ENCODE assay signal across 21 cellular contexts in the genomic region with DNA sequence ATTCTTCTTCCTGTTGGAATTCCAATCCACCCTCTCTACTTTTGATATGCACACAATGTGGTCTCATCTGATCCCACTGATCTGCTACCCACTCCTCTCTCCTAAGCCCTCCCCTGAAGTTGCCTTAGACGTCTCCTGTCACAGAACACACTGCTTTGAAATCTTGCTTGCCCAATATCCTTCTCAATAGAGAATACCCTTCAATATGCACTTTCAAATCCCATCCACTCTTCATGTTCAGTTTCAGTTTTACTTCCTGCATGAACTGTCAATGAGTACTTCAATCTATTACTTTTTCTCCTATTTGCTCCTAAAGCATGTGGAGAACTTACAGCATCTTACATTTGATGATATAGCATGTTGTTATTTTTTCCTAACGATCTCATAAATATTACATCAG.
A peak's percentile ranks its signal among the peaks of the same experiment; 100 is the strongest.
DNase-seq lines count a peak whose midpoint lies in the region; ATAC-seq, FAIRE-seq and TF ChIP-seq lines count a peak whose summit lies in the region.
"Had no signal": no experiment of that assay in that cellular context is flagged by ENCODE, and none has a peak within 500 bp of the region (broad histone marks: within the 10 kb centered on the region; RNA-seq: fewer than 3 reads in every experiment).

No MANE protein-coding gene starts in this region.

- H3K9ac ChIP-seq in HepG2 (ENCODE audit: insufficient read depth, low read depth, low read length), result no peak overlapping the region
- H3K9ac ChIP-seq: BLaER1 treated with 17β-estradiol and CSF1 and Interleukin-3, amounts not matched to agents 10 nM and 100 nM had no signal

- no peaks in the 10 kb centered on the region for H3K27me3 ChIP-seq in CD8-positive, alpha-beta memory T cell (ENCODE audit: insufficient read depth, low read length, poor library complexity, severe bottlenecking)
- no peaks in the 10 kb centered on the region for H3K27me3 ChIP-seq in HepG2 (ENCODE audit: control insufficient read depth in 1 of 2, insufficient read depth in 2 of 2, low read length in 2 of 2)
- H3K27me3 ChIP-seq: BLaER1 treated with 17β-estradiol and CSF1 and Interleukin-3, amounts not matched to agents 10 nM and 100 nM; MG63; transverse colon had no signal

- ATAC-seq in GM21529 (IDR thresholded peaks at IDR 0.05; ENCODE audit: unreplicated experiment) (peak; percentile 45), HepG2 (no peak)
- ATAC-seq: Panc1; stimulated activated effector memory CD8-positive, alpha-beta T cell treated with anti-CD3 and anti-CD28 coated beads, Interleukin-12 subunit alpha, Interleukin-12 subunit beta, amount 100 ng/mL, for 72 hours had no signal

- TF ChIP-seq RAD21 in HepG2 (CRISPR knock-in tag; IDR thresholded peaks at IDR 0.05), result no peak

- no peaks in the 10 kb centered on the region for H4K20me1 ChIP-seq in HepG2 (ENCODE audit: insufficient read depth, low read length)
- H4K20me1 ChIP-seq: BLaER1 treated with 17β-estradiol and CSF1 and Interleukin-3, amounts not matched to agents 10 nM and 100 nM had no signal

- no peak for DNase-seq in CD8-positive, alpha-beta memory T cell
- DNase-seq in SIG-M5 (lab: John Stamatoyannopoulos, UW), result peak; percentile 10
- DNase-seq in HepG2 (ENCODE audit: low spot score), result no peak
- DNase-seq in germinal center (ENCODE audit: low spot score), result no peak
- no peak for DNase-seq in NCI-H82 treated with DMSO at 0.1 percent for 48 hours (lab: John Stamatoyannopoulos, UW; ENCODE audit: unreplicated experiment)
- DNase-seq in lower leg skin (ENCODE audit: low spot score in 2 of 2), result no peak
- DNase-seq: activated CD4-positive, alpha-beta memory T cell treated with anti-CD3 and anti-CD28 coated beads, Interleukin-2, amount 10 ng/mL, durations not matched to agents 7 days and 5 days; activated effector memory CD4-positive, alpha-beta T cell treated with Interleukin-2 at 50 U/mL for 16 hours; DMS53; HFFc6; hypothalamus; MG63; NCI-H2107; stimulated activated CD4-positive, alpha-beta T cell treated with anti-CD3 and anti-CD28 coated beads, Interleukin-12 subunit alpha, Interleukin-12 subunit beta, amount 100 ng/mL, for 4 hours; transverse colon had no signal

- no peak overlapping the region for H2AFZ ChIP-seq in HepG2 (ENCODE audit: low read length)

- peak overlapping the region in 6 of 8 donors; percentile 0 to 24 (median 10) for H3K27ac Mint-ChIP-seq in CD8-positive, alpha-beta memory T cell
- H3K27ac Mint-ChIP-seq: activated CD4-positive, alpha-beta memory T cell treated with anti-CD3 and anti-CD28 coated beads, Interleukin-2, amount 10 ng/mL, durations not matched to agents 7 days and 5 days; HFFc6; stimulated activated effector memory CD8-positive, alpha-beta T cell treated with anti-CD3 and anti-CD28 coated beads, Interleukin-12 subunit alpha, Interleukin-12 subunit beta, amount 100 ng/mL, for 72 hours had no signal

- no peak overlapping the region for H3K4me3 Mint-ChIP-seq in CD8-positive, alpha-beta memory T cell
- H3K4me3 Mint-ChIP-seq: activated CD4-positive, alpha-beta memory T cell treated with anti-CD3 and anti-CD28 coated beads, Interleukin-2, amount 10 ng/mL, durations not matched to agents 7 days and 5 days; HFFc6; stimulated activated effector memory CD8-positive, alpha-beta T cell treated with anti-CD3 and anti-CD28 coated beads, Interleukin-12 subunit alpha, Interleukin-12 subunit beta, amount 100 ng/mL, for 72 hours had no signal

- no TSS peak for BruUV-seq in HepG2 (replicated peaks; lab: Mats Ljungman, UMichigan)

- FAIRE-seq in HepG2 (lab: Jason Lieb, UNC), result no peak
- FAIRE-seq: endothelial cell of umbilical vein had no signal

- POLR2A ChIA-PET in CD8-positive, alpha-beta memory T cell (lab: Charles Lee), result no interaction called here
- POLR2A ChIA-PET in HepG2 (lab: Yijun Ruan, JAX), result no interaction called here

- 92% methylated on average over 2 of the region's 2 CpGs for WGBS in HepG2 (ENCODE audit: low lambda C conversion rate)
- 86 to 92% methylated on average over 2 of the region's 2 CpGs for WGBS in lower leg skin, 2 donors

- H3K36me3 ChIP-seq in CD8-positive, alpha-beta memory T cell (ENCODE audit: insufficient read depth, low read length), result peaks cover 3% of the 10 kb centered on the region
- H3K36me3 ChIP-seq in HepG2 (replicated peaks in 1 of 2; ENCODE audit: control insufficient read depth in 1 of 2, insufficient read depth in 2 of 2, low read length in 2 of 2), result peaks cover 0 to 14% of the 10 kb centered on the region in 2 experiments; a peak in 2 of 5 replicates

- no peaks in the 10 kb centered on the region for H3K9me3 ChIP-seq in CD8-positive, alpha-beta memory T cell (ENCODE audit: low read length)
- no peaks in the 10 kb centered on the region for H3K9me3 ChIP-seq in HepG2 (ENCODE audit: low read length)
- H3K9me3 ChIP-seq: BLaER1 treated with 17β-estradiol and CSF1 and Interleukin-3, amounts not matched to agents 10 nM and 100 nM; MG63; transverse colon had no signal

- no peak for TF ChIP-seq POLR2A in HepG2 (IDR thresholded peaks at IDR 0.05; ENCODE audit: insufficient read depth in 1 of 2, low read depth in 2 of 2, low read length in 2 of 2)
- TF ChIP-seq POLR2A in lower leg skin (IDR thresholded peaks at IDR 0.05), result no peak

- H3K4me1 Mint-ChIP-seq in CD8-positive, alpha-beta memory T cell, result peaks cover 0 to 4% (median 4%) of the 10 kb centered on the region in 3 donors

- H3K4me1 ChIP-seq in CD8-positive, alpha-beta memory T cell (ENCODE audit: insufficient read depth, low read length), result no peaks in the 10 kb centered on the region
- H3K4me1 ChIP-seq in HepG2 (ENCODE audit: insufficient read depth, low read length), result peaks cover 42% of the 10 kb centered on the region
- H3K4me1 ChIP-seq: transverse colon had no signal

- CTCF ChIA-PET in CD8-positive, alpha-beta memory T cell (lab: Charles Lee), result no interaction called here
- CTCF ChIA-PET in HepG2 (lab: Yijun Ruan, JAX; ENCODE audit: low intra/inter-chr PET ratio, low total read pairs), result no interaction called here

- no peak overlapping the region for H3K4me2 ChIP-seq in HepG2 (ENCODE audit: low read depth, low read length)
- H3K4me2 ChIP-seq: BLaER1 treated with 17β-estradiol and CSF1 and Interleukin-3, amounts not matched to agents 10 nM and 100 nM had no signal

- in situ Hi-C loops in HepG2 (cut with HindIII; ENCODE audit: extremely low pct_ligation_motif_present, low pct_unique_long_range_greater_than_20kb), result no loop called here

- no peaks in the 10 kb centered on the region for H3K79me2 ChIP-seq in HepG2 (ENCODE audit: insufficient read depth, low read length)

- TF ChIP-seq EP300 in HepG2 (IDR thresholded peaks at IDR 0.05; ENCODE audit: low read depth in 2 of 2, low read length in 2 of 2), result no peak
- TF ChIP-seq EP300 in HepG2 (CRISPR knock-in tag; IDR thresholded peaks at IDR 0.05; ENCODE audit: borderline replicate concordance), result no peak

- H3K9me3 Mint-ChIP-seq in CD8-positive, alpha-beta memory T cell, result no peaks in the 10 kb centered on the region
- H3K9me3 Mint-ChIP-seq: activated CD4-positive, alpha-beta memory T cell treated with anti-CD3 and anti-CD28 coated beads, Interleukin-2, amount 10 ng/mL, durations not matched to agents 7 days and 5 days; HFFc6; stimulated activated effector memory CD8-positive, alpha-beta T cell treated with anti-CD3 and anti-CD28 coated beads, Interleukin-12 subunit alpha, Interleukin-12 subunit beta, amount 100 ng/mL, for 72 hours had no signal

- intact Hi-C loops in HepG2 (cut with micrococcal nuclease; ENCODE audit: unreplicated experiment), result no loop called here
- intact Hi-C loops in lower leg skin (cut with DNase I; ENCODE audit: low total_unique reads), result no loop called here

- no peak overlapping the region for H3K4me3 ChIP-seq in CD8-positive, alpha-beta memory T cell (ENCODE audit: low read length)
- H3K4me3 ChIP-seq in HepG2 (replicated peaks in 1 of 3; ENCODE audit: insufficient read depth in 1 of 3, low read depth in 2 of 3, low read length in 3 of 3), result no peak overlapping the region
- H3K4me3 ChIP-seq in lower leg skin (ENCODE audit: low read depth, poor library complexity, severe bottlenecking), result no peak overlapping the region
- H3K4me3 ChIP-seq: BLaER1 treated with 17β-estradiol and CSF1 and Interleukin-3, amounts not matched to agents 10 nM and 100 nM; MG63; SK-N-MC; transverse colon had no signal

- TF ChIP-seq CTCF in HepG2 (CRISPR knock-in tag; IDR thresholded peaks at IDR 0.05) (no peak), lower leg skin (IDR thresholded peaks at IDR 0.05) (no peak)

- no peak overlapping the region for H3K27ac ChIP-seq in CD8-positive, alpha-beta memory T cell (ENCODE audit: low read depth, low read length)
- H3K27ac ChIP-seq in HepG2 (ENCODE audit: extremely low read length, insufficient read depth, low read length), result peak overlapping the region; percentile 79
- H3K27ac ChIP-seq: BLaER1 treated with 17β-estradiol and CSF1 and Interleukin-3, amounts not matched to agents 10 nM and 100 nM; SK-N-MC; transverse colon had no signal

- peaks cover 7 to 66% (median 30%) of the 10 kb centered on the region in 3 donors for H3K36me3 Mint-ChIP-seq in CD8-positive, alpha-beta memory T cell

- H3K27me3 Mint-ChIP-seq in CD8-positive, alpha-beta memory T cell, result no peaks in the 10 kb centered on the region
- H3K27me3 Mint-ChIP-seq: activated CD4-positive, alpha-beta memory T cell treated with anti-CD3 and anti-CD28 coated beads, Interleukin-2, amount 10 ng/mL, durations not matched to agents 7 days and 5 days had no signal

TF ChIP-seq in HepG2, 621 proteins besides CTCF, POLR2A, EP300 and RAD21:
- TF ChIP-seq ZNF234 (CRISPR knock-in tag; conservative IDR thresholded peaks at IDR 0.05) (no peak), ELF3 (CRISPR knock-in tag; IDR thresholded peaks at IDR 0.05) (0 out of 2 replicates have a peak, but pooled peaks have one; percentile 17)
